11 cellular contexts compared by ENCODE assay signal in genomic region chr12:97097734-97098133, GRCh38.
DNase-seq lines count a peak whose midpoint lies in the region; ATAC-seq and TF ChIP-seq lines count a peak whose summit lies in the region.
"Had no signal": no experiment of that assay in that cellular context is flagged by ENCODE, and none has a peak within 500 bp of the region (broad histone marks: within the 10 kb centered on the region; RNA-seq: fewer than 3 reads in every experiment).

No MANE protein-coding gene starts in this region.

- H3K27ac ChIP-seq in iPS DF 6.9 (ENCODE audit: low read length): no peak overlapping the region
- H3K27ac ChIP-seq: BLaER1 treated with 17β-estradiol and CSF1 and Interleukin-3, amounts not matched to agents 10 nM and 100 nM had no signal

- peaks cover 22% of the 10 kb centered on the region for H3K4me1 Mint-ChIP-seq in WTC11
- H3K4me1 Mint-ChIP-seq in stimulated activated effector memory CD8-positive, alpha-beta T cell treated with anti-CD3 and anti-CD28 coated beads, Interleukin-12 subunit alpha, Interleukin-12 subunit beta, amount 100 ng/mL, for 72 hours: no peaks in the 10 kb centered on the region
- H3K4me1 Mint-ChIP-seq: CD4-positive, CD25-positive, alpha-beta regulatory T cell; IgD-negative memory B cell had no signal

- POLR2A ChIA-PET in WTC11 (lab: Charles Lee): no interaction called here

- CTCF ChIA-PET in WTC11 (lab: Charles Lee): no interaction called here

- ATAC-seq in WTC11: peak; percentile 92
- ATAC-seq in stimulated activated effector memory CD8-positive, alpha-beta T cell treated with anti-CD3 and anti-CD28 coated beads, Interleukin-12 subunit alpha, Interleukin-12 subunit beta, amount 100 ng/mL, for 72 hours: peak; percentile 46
- ATAC-seq in GM18909 (IDR thresholded peaks at IDR 0.05; ENCODE audit: poor library complexity, unreplicated experiment): no peak

- TF ChIP-seq CTCF in WTC11 (IDR thresholded peaks at IDR 0.05): no peak
- TF ChIP-seq CTCF in GM13977 (IDR thresholded peaks at IDR 0.05; ENCODE audit: extremely low read depth, insufficient read depth, missing control alignments): no peak

- H3K27me3 ChIP-seq in H7 (ENCODE audit: control insufficient read depth, insufficient read depth, low read length) (no peaks in the 10 kb centered on the region), iPS DF 6.9 (ENCODE audit: control insufficient read depth, insufficient read depth, low read length) (no peaks in the 10 kb centered on the region)
- H3K27me3 ChIP-seq: BLaER1 treated with 17β-estradiol and CSF1 and Interleukin-3, amounts not matched to agents 10 nM and 100 nM had no signal

- WGBS in iPS DF 6.9 (ENCODE audit: insufficient coverage, insufficient read length): no CpG with 5 or more reads among the region's 1 CpG

- H3K36me3 Mint-ChIP-seq in WTC11: peaks cover 17% of the 10 kb centered on the region
- no peaks in the 10 kb centered on the region for H3K36me3 Mint-ChIP-seq in stimulated activated effector memory CD8-positive, alpha-beta T cell treated with anti-CD3 and anti-CD28 coated beads, Interleukin-12 subunit alpha, Interleukin-12 subunit beta, amount 100 ng/mL, for 72 hours
- H3K36me3 Mint-ChIP-seq: CD4-positive, CD25-positive, alpha-beta regulatory T cell; IgD-negative memory B cell had no signal

- peak; percentile 22 for DNase-seq in H7
- DNase-seq in WTC11 (ENCODE audit: low spot score): no peak
- DNase-seq in iPS DF 6.9 (ENCODE audit: low read depth, low spot score): peak; percentile 18
- DNase-seq in stimulated activated effector memory CD8-positive, alpha-beta T cell treated with anti-CD3 and anti-CD28 coated beads, Interleukin-12 subunit alpha, Interleukin-12 subunit beta, amount 100 ng/mL, for 72 hours (ENCODE audit: low spot score in 2 of 2): no peak
- DNase-seq in DMS114 treated with DMSO at 0.1 percent for 48 hours (lab: John Stamatoyannopoulos, UW; ENCODE audit: unreplicated experiment): no peak
- DNase-seq in GM13977 (ENCODE audit: low spot score): no peak
- DNase-seq: ACHN; CD4-positive, CD25-positive, alpha-beta regulatory T cell had no signal

- H3K36me3 ChIP-seq in H7 (replicated peaks; ENCODE audit: control insufficient read depth, insufficient read depth, low read length) (no peaks in the 10 kb centered on the region), iPS DF 6.9 (ENCODE audit: control insufficient read depth, insufficient read depth, low read length) (no peaks in the 10 kb centered on the region)
- H3K36me3 ChIP-seq: BLaER1 treated with 17β-estradiol and CSF1 and Interleukin-3, amounts not matched to agents 10 nM and 100 nM had no signal

- H3K4me3 ChIP-seq in H7 (ENCODE audit: insufficient read depth, low read depth, low read length) (no peak overlapping the region), iPS DF 6.9 (ENCODE audit: low read length) (no peak overlapping the region)
- H3K4me3 ChIP-seq: BLaER1 treated with 17β-estradiol and CSF1 and Interleukin-3, amounts not matched to agents 10 nM and 100 nM had no signal

- no peaks in the 10 kb centered on the region for H3K27me3 Mint-ChIP-seq in WTC11 (ENCODE audit: low read depth)

- H3K9me3 Mint-ChIP-seq in WTC11: peaks cover 22% of the 10 kb centered on the region
- no peaks in the 10 kb centered on the region for H3K9me3 Mint-ChIP-seq in stimulated activated effector memory CD8-positive, alpha-beta T cell treated with anti-CD3 and anti-CD28 coated beads, Interleukin-12 subunit alpha, Interleukin-12 subunit beta, amount 100 ng/mL, for 72 hours

- H3K27ac Mint-ChIP-seq in WTC11: peak overlapping the region; percentile 14
- no peak overlapping the region for H3K27ac Mint-ChIP-seq in stimulated activated effector memory CD8-positive, alpha-beta T cell treated with anti-CD3 and anti-CD28 coated beads, Interleukin-12 subunit alpha, Interleukin-12 subunit beta, amount 100 ng/mL, for 72 hours
- H3K27ac Mint-ChIP-seq: CD4-positive, CD25-positive, alpha-beta regulatory T cell; IgD-negative memory B cell had no signal

- in situ Hi-C loops in GM13977 (cut with MboI; ENCODE audit: low pct_unique_long_range_greater_than_20kb, low sequenced_read_pairs, unreplicated experiment): no loop called here

- H3K9me3 ChIP-seq in iPS DF 6.9 (ENCODE audit: control insufficient read depth, insufficient read depth, low read length): no peaks in the 10 kb centered on the region

- H3K4me3 Mint-ChIP-seq in WTC11: no peak overlapping the region
- H3K4me3 Mint-ChIP-seq in stimulated activated effector memory CD8-positive, alpha-beta T cell treated with anti-CD3 and anti-CD28 coated beads, Interleukin-12 subunit alpha, Interleukin-12 subunit beta, amount 100 ng/mL, for 72 hours: no peak overlapping the region
- H3K4me3 Mint-ChIP-seq: CD4-positive, CD25-positive, alpha-beta regulatory T cell; IgD-negative memory B cell had no signal

- H3K4me1 ChIP-seq in iPS DF 6.9 (ENCODE audit: control insufficient read depth, insufficient read depth, low read length): peaks cover 3% of the 10 kb centered on the region; the same call in 1 of the 2 replicates
- H3K4me1 ChIP-seq: BLaER1 treated with 17β-estradiol and CSF1 and Interleukin-3, amounts not matched to agents 10 nM and 100 nM had no signal

TF ChIP-seq in WTC11, 78 proteins besides CTCF, POLR2A, EP300 and RAD21 (continues in another document):
- TF ChIP-seq AFF4 (CRISPR knock-in tag; IDR thresholded peaks at IDR 0.05; ENCODE audit: borderline replicate concordance) (no peak), ZBTB21 (CRISPR knock-in tag; IDR thresholded peaks at IDR 0.05; ENCODE audit: borderline replicate concordance) (no peak), E2F5 (CRISPR knock-in tag; IDR thresholded peaks at IDR 0.05) (no peak), ZNF232 (CRISPR knock-in tag; IDR thresholded peaks at IDR 0.05) (no peak), FOXP1 (CRISPR knock-in tag; IDR thresholded peaks at IDR 0.05; ENCODE audit: borderline replicate concordance) (no peak), ZNF416 (CRISPR knock-in tag; IDR thresholded peaks at IDR 0.05) (no peak), AR (CRISPR knock-in tag; IDR thresholded peaks at IDR 0.05) (no peak), ETV6 (CRISPR knock-in tag; IDR thresholded peaks at IDR 0.05) (no peak), IRF2 (CRISPR knock-in tag; IDR thresholded peaks at IDR 0.05; ENCODE audit: borderline replicate concordance, low read depth) (no peak)

Comparison
In these comparisons a context has a peak if more than half of its experiments do, and no peak if none do; other contexts are left out.
1. DNase-seq: peak in H7 (single experiment) and iPS DF 6.9 (single experiment); none in WTC11 (single experiment), stimulated activated effector memory CD8-positive, alpha-beta T cell treated with anti-CD3 and anti-CD28 coated beads, Interleukin-12 subunit alpha, Interleukin-12 subunit beta, amount 100 ng/mL, for 72 hours (0 of 2), DMS114 treated with DMSO at 0.1 percent for 48 hours (single experiment) and GM13977 (single experiment).